In the genomic region with DNA sequence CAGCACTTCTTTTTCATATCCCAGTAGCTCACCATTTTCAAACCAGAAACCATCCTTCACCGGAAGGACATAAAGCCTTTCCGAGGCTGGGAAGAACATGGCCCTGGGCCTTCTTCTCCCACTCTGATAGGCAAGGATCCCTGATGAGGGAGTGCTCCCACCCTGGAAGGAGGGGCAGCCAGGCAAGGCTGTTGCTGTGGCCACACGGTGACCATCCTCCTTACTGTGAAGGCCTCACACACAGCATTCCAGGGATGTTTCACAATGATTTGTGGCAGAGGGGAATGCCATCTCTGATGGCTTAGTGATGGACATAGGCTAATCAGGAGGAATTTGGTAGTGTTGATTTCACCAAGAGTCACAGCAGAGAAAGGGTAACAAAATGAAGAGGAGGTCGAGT, we compare ENCODE assay signal across 26 cellular contexts.
DNase-seq lines count a peak whose midpoint lies in the region; ATAC-seq, FAIRE-seq and TF ChIP-seq lines count a peak whose summit lies in the region.
"Had no signal": no experiment of that assay in that cellular context is flagged by ENCODE, and none has a peak within 500 bp of the region (broad histone marks: within the 10 kb centered on the region; RNA-seq: fewer than 3 reads in every experiment).

No MANE protein-coding gene starts in this region.

- DNase-seq in HFFc6 (peak; percentile 30), astrocyte (ENCODE audit: low read depth) (peak; percentile 67), iPS DF 19.7 (ENCODE audit: low read depth, low spot score) (peak; percentile 30), renal cortical epithelial cell (ENCODE audit: low read depth) (peak; percentile 70), NCI-H2107 treated with DMSO at 0.1 percent for 48 hours (lab: John Stamatoyannopoulos, UW; ENCODE audit: unreplicated experiment) (no peak)
- DNase-seq in stimulated activated CD4-positive, alpha-beta T cell treated with anti-CD3 and anti-CD28 coated beads, Interleukin-2, amount 100 ng/mL, for 24 hours = no peak
- DNase-seq: activated CD8-positive, alpha-beta memory T cell treated with anti-CD3 and anti-CD28 coated beads, Interleukin-2, amount 10 ng/mL, durations not matched to agents 7 days and 5 days; activated gamma-delta T cell; aorta; C1 segment of cervical spinal cord; cortex of kidney; DMS 273 treated with DMSO at 0.1 percent for 48 hours; midbrain; NCI-H187 treated with DMSO at 0.1 percent for 48 hours; NCI-H524; retina; SHP77; stimulated activated CD4-positive, alpha-beta T cell treated with anti-CD3 and anti-CD28 coated beads, Interleukin-15, amount 100 ng/mL, for 24 hours; T-helper 2 cell had no signal

- peaks cover 14% of the 10 kb centered on the region for H3K4me1 ChIP-seq in astrocyte (ENCODE audit: insufficient read depth, low read length)

- peaks cover 18% of the 10 kb centered on the region for H4K20me1 ChIP-seq in astrocyte (ENCODE audit: insufficient read depth, low read length)

- H3K27ac Mint-ChIP-seq in HFFc6 (0 out of 2 replicates have a peak overlapping the region, but pooled peaks have one; percentile 0), astrocyte (ENCODE audit: unreplicated experiment) (peak overlapping the region; percentile 90)
- H3K27ac Mint-ChIP-seq: activated CD8-positive, alpha-beta memory T cell treated with anti-CD3 and anti-CD28 coated beads, Interleukin-2, amount 10 ng/mL, durations not matched to agents 7 days and 5 days; stimulated activated naive CD8-positive, alpha-beta T cell treated with anti-CD3 and anti-CD28 coated beads, Interleukin-15, Interleukin-2, amounts not matched to agents 100 ng/mL and 50 ng/mL, for 24 hours; type B pancreatic cell had no signal

- peaks cover 39% of the 10 kb centered on the region for H3K4me1 Mint-ChIP-seq in HFFc6 (ENCODE audit: low read depth)
- H3K4me1 Mint-ChIP-seq in astrocyte (ENCODE audit: low read depth, unreplicated experiment) = peaks cover 67% of the 10 kb centered on the region
- H3K4me1 Mint-ChIP-seq: activated CD8-positive, alpha-beta memory T cell treated with anti-CD3 and anti-CD28 coated beads, Interleukin-2, amount 10 ng/mL, durations not matched to agents 7 days and 5 days had no signal

- H3K9me3 Mint-ChIP-seq in HFFc6 (no peaks in the 10 kb centered on the region), astrocyte (ENCODE audit: unreplicated experiment) (no peaks in the 10 kb centered on the region)
- H3K9me3 Mint-ChIP-seq: stimulated activated naive CD8-positive, alpha-beta T cell treated with anti-CD3 and anti-CD28 coated beads, Interleukin-15, Interleukin-2, amounts not matched to agents 100 ng/mL and 50 ng/mL, for 24 hours; type B pancreatic cell had no signal

- H3K27ac ChIP-seq in astrocyte (ENCODE audit: low read depth, low read length) = no peak overlapping the region
- H3K27ac ChIP-seq: neutrophil had no signal

- no peak overlapping the region for H3K4me3 ChIP-seq in astrocyte (ENCODE audit: insufficient read depth, low read depth, low read length)

- no peaks in the 10 kb centered on the region for H3K9me3 ChIP-seq in astrocyte (ENCODE audit: insufficient read depth, low read depth, low read length)
- H3K9me3 ChIP-seq: neutrophil had no signal

- H3K27me3 Mint-ChIP-seq in HFFc6 (ENCODE audit: insufficient read depth) = no peaks in the 10 kb centered on the region
- no peaks in the 10 kb centered on the region for H3K27me3 Mint-ChIP-seq in astrocyte (ENCODE audit: low read depth, unreplicated experiment)
- H3K27me3 Mint-ChIP-seq: stimulated activated naive CD8-positive, alpha-beta T cell treated with anti-CD3 and anti-CD28 coated beads, Interleukin-15, Interleukin-2, amounts not matched to agents 100 ng/mL and 50 ng/mL, for 24 hours; type B pancreatic cell had no signal

- H3K79me2 ChIP-seq in astrocyte (ENCODE audit: insufficient read depth, low read length) = peaks cover 74% of the 10 kb centered on the region

- H3K27me3 ChIP-seq in astrocyte (ENCODE audit: insufficient read depth, low read length) = no peaks in the 10 kb centered on the region
- H3K27me3 ChIP-seq: neutrophil had no signal

- no peak overlapping the region for H3K9ac ChIP-seq in astrocyte (ENCODE audit: low read length)

- H2AFZ ChIP-seq in astrocyte (ENCODE audit: low read depth, low read length) = no peak overlapping the region

- TF ChIP-seq CTCF in HFFc6 (IDR thresholded peaks at IDR 0.05) (no peak), astrocyte (IDR thresholded peaks at IDR 0.05; ENCODE audit: insufficient read depth, low read depth, low read length) (no peak)

- H3K36me3 Mint-ChIP-seq in HFFc6 (ENCODE audit: low read depth) (peaks cover 7% of the 10 kb centered on the region), astrocyte (ENCODE audit: low read depth, unreplicated experiment) (peaks cover 3% of the 10 kb centered on the region)
- H3K36me3 Mint-ChIP-seq: activated CD8-positive, alpha-beta memory T cell treated with anti-CD3 and anti-CD28 coated beads, Interleukin-2, amount 10 ng/mL, durations not matched to agents 7 days and 5 days had no signal

- peak overlapping the region; percentile 25 for H3K4me2 ChIP-seq in astrocyte (ENCODE audit: low read length)

- ATAC-seq in GM18861 (IDR thresholded peaks at IDR 0.05; ENCODE audit: unreplicated experiment) = no peak
- no peak for ATAC-seq in GM19395 (IDR thresholded peaks at IDR 0.05; ENCODE audit: unreplicated experiment)
- ATAC-seq: activated CD4-positive, CD25-positive, alpha-beta regulatory T cell treated with anti-CD3 and anti-CD28 coated beads, Interleukin-2, amount 50 U/mL, for 24 hours; activated CD8-positive, alpha-beta memory T cell treated with anti-CD3 and anti-CD28 coated beads, Interleukin-2, amount 10 ng/mL, durations not matched to agents 7 days and 5 days had no signal

- no peak overlapping the region for H3K4me3 Mint-ChIP-seq in HFFc6
- no peak overlapping the region for H3K4me3 Mint-ChIP-seq in astrocyte (ENCODE audit: unreplicated experiment)
- H3K4me3 Mint-ChIP-seq: activated CD8-positive, alpha-beta memory T cell treated with anti-CD3 and anti-CD28 coated beads, Interleukin-2, amount 10 ng/mL, durations not matched to agents 7 days and 5 days; stimulated activated naive CD8-positive, alpha-beta T cell treated with anti-CD3 and anti-CD28 coated beads, Interleukin-15, Interleukin-2, amounts not matched to agents 100 ng/mL and 50 ng/mL, for 24 hours; type B pancreatic cell had no signal

- FAIRE-seq in astrocyte (lab: Jason Lieb, UNC) = no peak
- FAIRE-seq: keratinocyte had no signal

- H3K36me3 ChIP-seq in astrocyte (ENCODE audit: insufficient read depth, low read length) = no peaks in the 10 kb centered on the region
- H3K36me3 ChIP-seq: neutrophil had no signal

Comparison
In these comparisons a context has a peak if more than half of its experiments do, and no peak if none do; other contexts are left out.
1. DNase-seq: peak in HFFc6 (single experiment), astrocyte (single experiment), iPS DF 19.7 (single experiment) and renal cortical epithelial cell (single experiment); none in NCI-H2107 treated with DMSO at 0.1 percent for 48 hours (single experiment) and stimulated activated CD4-positive, alpha-beta T cell treated with anti-CD3 and anti-CD28 coated beads, Interleukin-2, amount 100 ng/mL, for 24 hours (0 of 2).